ENCODE assay signal across 8 cellular contexts in the genomic region with DNA sequence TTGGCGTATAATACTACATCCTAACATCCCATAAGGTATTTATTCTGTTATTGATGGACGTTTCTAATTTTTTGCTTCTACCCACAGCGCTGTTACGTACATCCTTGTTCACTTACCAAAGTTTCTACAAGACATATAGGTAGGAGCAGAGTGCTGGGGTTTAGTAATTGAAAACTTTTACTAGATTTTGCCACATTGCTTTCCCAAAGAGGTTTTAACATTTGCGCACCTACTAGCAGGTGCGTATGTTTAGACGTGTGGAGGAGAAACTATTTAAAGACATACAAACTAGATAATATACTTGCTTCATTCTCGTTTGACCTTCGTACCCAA.
DNase-seq lines count a peak whose midpoint lies in the region; ATAC-seq and TF ChIP-seq lines count a peak whose summit lies in the region.

No MANE protein-coding gene starts in this region.

- H3K4me1 ChIP-seq in HUES6 (ENCODE audit: control insufficient read depth, insufficient read depth, low read length) = peaks cover 24% of the 10 kb centered on the region
- H3K4me1 ChIP-seq in neuron (ENCODE audit: insufficient read depth, low read length) = peaks cover 24% of the 10 kb centered on the region

- peak overlapping the region; percentile 99 for H3K9ac ChIP-seq in HUES6 (ENCODE audit: low read length)

- peak overlapping the region; percentile 98 for H3K27ac ChIP-seq in HUES6 (ENCODE audit: low read depth, low read length)
- H3K27ac ChIP-seq in coronary artery = peak overlapping the region; percentile 95 to 96

- H3K4me3 ChIP-seq in HUES6 (ENCODE audit: low read depth, low read length) = peak overlapping the region; percentile 93
- H3K4me3 ChIP-seq in coronary artery = peak overlapping the region; percentile 95
- H3K4me3 ChIP-seq in neuron (ENCODE audit: low read length) = peak overlapping the region; percentile 78

- H3K9me3 ChIP-seq in HUES6 (ENCODE audit: control insufficient read depth, insufficient read depth, low read depth, low read length) = no peaks in the 10 kb centered on the region
- H3K9me3 ChIP-seq in neuron (ENCODE audit: low read length) = no peaks in the 10 kb centered on the region

- TF ChIP-seq CTCF in coronary artery (IDR thresholded peaks at IDR 0.05) = no peak

- H3K36me3 ChIP-seq in HUES6 (ENCODE audit: control insufficient read depth, insufficient read depth, low read length) (peaks cover 37% of the 10 kb centered on the region), neuron (ENCODE audit: insufficient read depth, low read length) (peaks cover 29% of the 10 kb centered on the region)

- ATAC-seq in GM19351 (IDR thresholded peaks at IDR 0.05; ENCODE audit: unreplicated experiment) (peak; percentile 22), HG03280 (IDR thresholded peaks at IDR 0.05; ENCODE audit: unreplicated experiment) (no peak)

- H3K27me3 ChIP-seq in HUES6 (ENCODE audit: control insufficient read depth, insufficient read depth, low read length) (no peaks in the 10 kb centered on the region), neuron (ENCODE audit: insufficient read depth, low read length) (no peaks in the 10 kb centered on the region)

- H2AFZ ChIP-seq in neuron (ENCODE audit: low read depth, low read length) = peak overlapping the region; percentile 29

- DNase-seq in coronary artery (ENCODE audit: low spot score) (no peak), NCI-H1105 (lab: John Stamatoyannopoulos, UW) (no peak), middle frontal gyrus (ENCODE audit: extremely low spot score, low spot score) (no peak), NCI-H524 (lab: John Stamatoyannopoulos, UW) (no peak)
